8 cellular contexts compared by ENCODE assay signal in genomic region chr12:56040963-56041578, GRCh38. TPM values are rescaled to one million over a fixed set of nuclear protein-coding genes. Genes with fewer than 3 reads are reported as not detected.
DNase-seq lines count a peak whose midpoint lies in the region; ATAC-seq, FAIRE-seq and TF ChIP-seq lines count a peak whose summit lies in the region.

No MANE protein-coding gene starts in this region.

- POLR2A ChIA-PET in T-cell (lab: Charles Lee), result interaction anchor here (0.6 to 1.1 kb wide), 3 partner anchors 7 to 297 kb away, joined by 3 to 4 read pairs (median 4); partner anchors contain the start of genes IL23A (in 1 of the 2) and RAB5B (in 1 of the 2)

- no peaks in the 10 kb centered on the region for H3K9me3 ChIP-seq in small intestine (ENCODE audit: control insufficient read depth, low read depth)

- CTCF ChIA-PET in activated CD8-positive, alpha-beta memory T cell treated with anti-CD3 and anti-CD28 coated beads, Interleukin-2, amount 10 ng/mL, durations not matched to agents 7 days and 5 days (lab: Charles Lee), result interaction anchor here (0.8 to 5.5 kb wide), 14 partner anchors 8 to 303 kb away, joined by 3 to 58 read pairs (median 4); partner anchors contain the start of genes ORMDL2, PA2G4, PYM1 and RAB5B
- CTCF ChIA-PET in T-cell (lab: Charles Lee), result interaction anchor here (0.6 to 1.7 kb wide), 7 partner anchors 10 to 181 kb away, joined by 3 to 13 read pairs (median 5); partner anchors contain the start of genes RNF41 (in 1 of the 2), RPL41 (in 1 of the 2) and SUOX (in 1 of the 2)

- H3K27me3 Mint-ChIP-seq in activated CD8-positive, alpha-beta memory T cell treated with anti-CD3 and anti-CD28 coated beads, Interleukin-2, amount 10 ng/mL, durations not matched to agents 7 days and 5 days, result no peaks in the 10 kb centered on the region
- H3K27me3 Mint-ChIP-seq in T-cell, result no peaks in the 10 kb centered on the region

- peak overlapping the region; percentile 97 for H3K27ac Mint-ChIP-seq in activated CD8-positive, alpha-beta memory T cell treated with anti-CD3 and anti-CD28 coated beads, Interleukin-2, amount 10 ng/mL, durations not matched to agents 7 days and 5 days
- H3K27ac Mint-ChIP-seq in T-cell, result peak overlapping the region; percentile 98 to 99

- H3K4me3 ChIP-seq in small intestine (ENCODE audit: low read depth in 1 of 2, low read length in 2 of 2), result peak overlapping the region in 1 of 2 donors; percentile 70

- peak; percentile 44 for DNase-seq in activated CD8-positive, alpha-beta memory T cell treated with anti-CD3 and anti-CD28 coated beads, Interleukin-2, amount 10 ng/mL, durations not matched to agents 7 days and 5 days
- DNase-seq in activated CD8-positive, alpha-beta memory T cell treated with anti-CD3 and anti-CD28 coated beads, Interleukin-2, amount 50 U/mL, for 48 hours, result no peak
- DNase-seq in T-cell, result no peak
- DNase-seq in foreskin keratinocyte, result no peak
- no peak for DNase-seq in small intestine
- DNase-seq in RKO (ENCODE audit: low spot score), result no peak
- DNase-seq in GF-D8 (lab: John Stamatoyannopoulos, UW), result no peak

- peaks cover 4 to 5% of the 10 kb centered on the region in 2 donors for H3K36me3 ChIP-seq in small intestine (ENCODE audit: control insufficient read depth in 2 of 2, insufficient read depth in 2 of 2, low read length in 2 of 2)

- TF ChIP-seq CTCF in foreskin keratinocyte (conservative IDR thresholded peaks at IDR 0.05), result no peak

- H3K27ac ChIP-seq in foreskin keratinocyte, result peak overlapping the region; percentile 49
- peak overlapping the region; percentile 27 to 98 for H3K27ac ChIP-seq in small intestine (ENCODE audit: low read depth in 1 of 2, low read length in 1 of 2)

- FAIRE-seq in small intestine (lab: Jason Lieb, UNC), result no peak

- H3K27me3 ChIP-seq in foreskin keratinocyte, result no peaks in the 10 kb centered on the region
- H3K27me3 ChIP-seq in small intestine (ENCODE audit: control insufficient read depth in 2 of 2, insufficient read depth in 2 of 2, low read length in 2 of 2), result no peaks in the 10 kb centered on the region

- no peaks in the 10 kb centered on the region for H3K9me3 Mint-ChIP-seq in activated CD8-positive, alpha-beta memory T cell treated with anti-CD3 and anti-CD28 coated beads, Interleukin-2, amount 10 ng/mL, durations not matched to agents 7 days and 5 days (ENCODE audit: low read depth)
- no peaks in the 10 kb centered on the region for H3K9me3 Mint-ChIP-seq in T-cell

- peak overlapping the region; percentile 93 for H3K4me3 Mint-ChIP-seq in activated CD8-positive, alpha-beta memory T cell treated with anti-CD3 and anti-CD28 coated beads, Interleukin-2, amount 10 ng/mL, durations not matched to agents 7 days and 5 days
- peak overlapping the region; percentile 91 to 99 (median 99) for H3K4me3 Mint-ChIP-seq in T-cell

- H3K4me1 Mint-ChIP-seq in activated CD8-positive, alpha-beta memory T cell treated with anti-CD3 and anti-CD28 coated beads, Interleukin-2, amount 10 ng/mL, durations not matched to agents 7 days and 5 days, result peaks cover 48% of the 10 kb centered on the region
- peaks cover 32 to 48% (median 41%) of the 10 kb centered on the region in 3 donors for H3K4me1 Mint-ChIP-seq in T-cell

- peaks cover 35% of the 10 kb centered on the region for H3K36me3 Mint-ChIP-seq in activated CD8-positive, alpha-beta memory T cell treated with anti-CD3 and anti-CD28 coated beads, Interleukin-2, amount 10 ng/mL, durations not matched to agents 7 days and 5 days
- H3K36me3 Mint-ChIP-seq in T-cell, result peaks cover 23% of the 10 kb centered on the region

- WGBS in small intestine, 3 donors, result 60 to 66% (median 62%) methylated on average over 14 of the region's 14 CpGs

- ATAC-seq in activated CD8-positive, alpha-beta memory T cell treated with anti-CD3 and anti-CD28 coated beads, Interleukin-2, amount 10 ng/mL, durations not matched to agents 7 days and 5 days, result no peak
- ATAC-seq in T-cell (replicated peaks in 1 of 4), result peak in 2 of 4 experiments; percentile 1 to 2
- ATAC-seq in foreskin keratinocyte, result peak; percentile 31
- ATAC-seq in HG03045 (IDR thresholded peaks at IDR 0.05; ENCODE audit: unreplicated experiment), result no peak

- peaks cover 7% of the 10 kb centered on the region for H3K4me1 ChIP-seq in foreskin keratinocyte
- no peaks in the 10 kb centered on the region for H3K4me1 ChIP-seq in small intestine (ENCODE audit: control insufficient read depth in 2 of 2, insufficient read depth in 1 of 2, low read depth in 1 of 2, low read length in 1 of 2)

RNA-seq across cellular contexts. Expression of gene RPS26, which starts 0.6 kb away (rescaled TPM):
- 10 to 100 TPM; 27.9 to 42.2 TPM for total RNA-seq in activated CD8-positive, alpha-beta memory T cell treated with anti-CD3 and anti-CD28 coated beads, Interleukin-2, amount 10 ng/mL, durations not matched to agents 7 days and 5 days
- total RNA-seq in T-cell (100 to 1,000 TPM in 1 of 5 donors, 10 to 100 TPM in 4; 30.3 to 141 (median 49.9) TPM), foreskin keratinocyte (833 and 866 TPM in 2 replicates)
- polyA plus RNA-seq in foreskin keratinocyte (1,198 and 1,225 TPM in 2 replicates), small intestine (1,000 to 10,000 TPM; 1,020 to 1,993 (median 1,332) TPM)

RNA-seq across cellular contexts. Expression of gene IKZF4, which starts 20.2 kb away (rescaled TPM):
- total RNA-seq in activated CD8-positive, alpha-beta memory T cell treated with anti-CD3 and anti-CD28 coated beads, Interleukin-2, amount 10 ng/mL, durations not matched to agents 7 days and 5 days, result 10 to 100 TPM; 15.8 to 44.9 TPM
- total RNA-seq in T-cell, result 10 to 100 TPM in 3 of 5 donors, 1 to 10 TPM in 2; 6.1 to 14.9 (median 13.2) TPM
- total RNA-seq in foreskin keratinocyte, result 1.2 and 1.6 TPM in 2 replicates
- 0.62 and 0.91 TPM in 2 replicates for polyA plus RNA-seq in foreskin keratinocyte
- polyA plus RNA-seq in small intestine, result 1 to 10 TPM; 1.1 to 1.8 (median 1.3) TPM

RNA-seq across cellular contexts. Expression of gene ERBB3, which starts 38.9 kb away (rescaled TPM):
- 1 to 10 TPM in 1 of 2 experiments, under 1 TPM in 1; 0.94 to 1.8 TPM for total RNA-seq in activated CD8-positive, alpha-beta memory T cell treated with anti-CD3 and anti-CD28 coated beads, Interleukin-2, amount 10 ng/mL, durations not matched to agents 7 days and 5 days
- 10 to 100 TPM in 1 of 5 donors, 1 to 10 TPM in 3, under 1 TPM in 1; 0.93 to 24.0 (median 8.2) TPM for total RNA-seq in T-cell
- total RNA-seq in foreskin keratinocyte, result 12.1 and 13.3 TPM in 2 replicates
- polyA plus RNA-seq in foreskin keratinocyte, result 8.4 and 8.5 TPM in 2 replicates
- 100 to 1,000 TPM in 1 of 3 donors, 10 to 100 TPM in 2; 53.0 to 131 (median 81.1) TPM for polyA plus RNA-seq in small intestine

RNA-seq across cellular contexts. Expression of gene SUOX, which starts 44.0 kb away (rescaled TPM):
- 10 to 100 TPM in 1 of 2 experiments, 1 to 10 TPM in 1; 2.5 to 14.6 TPM for total RNA-seq in activated CD8-positive, alpha-beta memory T cell treated with anti-CD3 and anti-CD28 coated beads, Interleukin-2, amount 10 ng/mL, durations not matched to agents 7 days and 5 days
- total RNA-seq in T-cell (1 to 10 TPM; 2.6 to 7.3 (median 3.2) TPM), foreskin keratinocyte (8.7 TPM in 2 replicates)
- polyA plus RNA-seq in foreskin keratinocyte (6.2 and 6.7 TPM in 2 replicates), small intestine (10 to 100 TPM in 2 of 3 donors, 1 to 10 TPM in 1; 7.3 to 13.9 (median 13.4) TPM)
